9 cellular contexts compared by ENCODE assay signal in genomic region chr12:121916719-121917118, GRCh38.
DNase-seq lines count a peak whose midpoint lies in the region; ATAC-seq and TF ChIP-seq lines count a peak whose summit lies in the region.
"Had no signal": no experiment of that assay in that cellular context is flagged by ENCODE, and none has a peak within 500 bp of the region (broad histone marks: within the 10 kb centered on the region; RNA-seq: fewer than 3 reads in every experiment).

No MANE protein-coding gene starts in this region.

- no peaks in the 10 kb centered on the region for H3K27me3 ChIP-seq in RWPE2 (ENCODE audit: insufficient read depth, poor library complexity, severe bottlenecking)
- H3K27me3 ChIP-seq: tibial nerve had no signal

- ATAC-seq in RWPE2 (ENCODE audit: low read depth) (peak; percentile 42; the same call in 2 of the 3 replicates), GM21367 (IDR thresholded peaks at IDR 0.05; ENCODE audit: unreplicated experiment) (no peak), GM21381 (IDR thresholded peaks at IDR 0.05; ENCODE audit: unreplicated experiment) (no peak)

- no peaks in the 10 kb centered on the region for H3K9me3 ChIP-seq in RWPE2 (ENCODE audit: severe bottlenecking)
- H3K9me3 ChIP-seq: tibial nerve had no signal

- peak; percentile 41 for TF ChIP-seq CTCF in AG04449 (IDR thresholded peaks at IDR 0.05; ENCODE audit: insufficient read depth, low read length, missing control alignments)
- TF ChIP-seq CTCF in GM12865 (IDR thresholded peaks at IDR 0.05; ENCODE audit: insufficient read depth, low read depth, low read length, missing control alignments): peak; percentile 20
- TF ChIP-seq CTCF in RWPE2 (IDR thresholded peaks at IDR 0.05; ENCODE audit: poor library complexity, severe bottlenecking): peak; percentile 52
- TF ChIP-seq CTCF in foreskin fibroblast (IDR thresholded peaks at IDR 0.05; ENCODE audit: low read depth, low read length): peak; percentile 32

- POLR2A ChIA-PET in AG04449 (lab: Yijun Ruan, JAX): interaction anchor here (0.5 to 0.7 kb wide), 2 partner anchors 14 to 75 kb away, joined by 3 to 4 read pairs; no protein-coding TSS in a partner anchor

- DNase-seq in AG04449 (ENCODE audit: low read depth, low spot score) (no peak), GM12865 (ENCODE audit: low read depth) (peak; percentile 27), RWPE2 (ENCODE audit: low spot score) (no peak), foreskin fibroblast (peak in 1 of 2 donors; percentile 67), DMS79 treated with DMSO at 0.1 percent for 48 hours (lab: John Stamatoyannopoulos, UW) (no peak), SIG-M5 treated with dmso at 0.1 percent for 504 hours (lab: John Stamatoyannopoulos, UW; ENCODE audit: unreplicated experiment) (no peak)

- no peak overlapping the region for H3K4me3 ChIP-seq in AG04449 (ENCODE audit: low read depth, low read length)
- H3K4me3 ChIP-seq in GM12865 (ENCODE audit: low read depth, low read length): no peak overlapping the region
- H3K4me3 ChIP-seq in RWPE2 (ENCODE audit: severe bottlenecking): no peak overlapping the region
- H3K4me3 ChIP-seq in foreskin fibroblast (ENCODE audit: low read depth in 1 of 2, low read length in 2 of 2): no peak overlapping the region
- H3K4me3 ChIP-seq: tibial nerve had no signal

- CTCF ChIA-PET in AG04449 (lab: Yijun Ruan, JAX): interaction anchor here (0.7 to 4.8 kb wide), 32 partner anchors 8 to 213 kb away, joined by 3 to 43 read pairs (median 4); partner anchors contain the start of gene PSMD9

- peaks cover 3% of the 10 kb centered on the region for H3K4me1 ChIP-seq in RWPE2 (ENCODE audit: insufficient read depth, poor library complexity, severe bottlenecking)

- peak overlapping the region; percentile 33 for H3K27ac ChIP-seq in RWPE2 (ENCODE audit: poor library complexity, severe bottlenecking)

- peaks cover 52% of the 10 kb centered on the region for H3K36me3 ChIP-seq in RWPE2 (ENCODE audit: low read depth)
